In the genomic region with DNA sequence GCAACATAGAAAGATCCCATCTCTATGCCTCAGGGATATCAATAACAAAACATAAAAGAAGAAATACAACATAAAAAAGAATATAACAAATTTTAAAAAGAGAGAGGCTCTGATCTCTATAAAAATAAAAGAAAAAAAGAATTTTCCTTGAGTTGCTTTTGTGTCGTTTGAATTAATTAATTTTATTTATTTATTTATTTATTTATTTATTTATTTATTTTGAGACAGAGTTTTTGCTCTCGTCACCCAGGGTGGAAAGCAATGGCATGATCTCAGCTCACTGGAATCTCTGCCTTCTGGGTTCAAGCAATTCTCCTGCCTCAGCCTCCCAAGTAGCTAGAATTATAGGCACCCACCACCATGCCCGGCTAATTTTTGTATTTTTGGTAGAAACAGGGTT, we compare ENCODE assay signal across 1 cellular context.
TF ChIP-seq lines count a peak whose summit lies in the region.

No MANE protein-coding gene starts in this region.

TF ChIP-seq in endothelial cell of umbilical vein, 7 proteins besides CTCF, POLR2A, EP300 and RAD21:
- TF ChIP-seq GATA2 (IDR thresholded peaks at IDR 0.05; ENCODE audit: insufficient read depth, insufficient read length, low read depth, low read length) (no peak), MYC (IDR thresholded peaks at IDR 0.05; ENCODE audit: low read depth, low read length) (no peak), FOS (IDR thresholded peaks at IDR 0.05; ENCODE audit: borderline replicate concordance, insufficient read depth, low read length) (no peak), EZH2 (IDR thresholded peaks at IDR 0.05; ENCODE audit: borderline replicate concordance, low read depth, low read length, severe bottlenecking) (no peak), POLR2AphosphoS5 (IDR thresholded peaks at IDR 0.05; ENCODE audit: insufficient read depth, low read depth, low read length) (no peak), JUN (IDR thresholded peaks at IDR 0.05; ENCODE audit: borderline replicate concordance, insufficient read depth, insufficient read length, low read depth) (no peak)
- TF ChIP-seq, protein P1, sequence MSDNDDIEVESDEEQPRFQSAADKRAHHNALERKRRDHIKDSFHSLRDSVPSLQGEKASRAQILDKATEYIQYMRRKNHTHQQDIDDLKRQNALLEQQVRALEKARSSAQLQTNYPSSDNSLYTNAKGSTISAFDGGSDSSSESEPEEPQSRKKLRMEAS (IDR thresholded peaks at IDR 0.05; ENCODE audit: insufficient read depth, insufficient read length): no peak
